8 cellular contexts compared by ENCODE assay signal in genomic region chr10:71727429-71728217, GRCh38. TPM values are rescaled to one million over a fixed set of nuclear protein-coding genes. Genes with fewer than 3 reads are reported as not detected.
A peak's percentile ranks its signal among the peaks of the same experiment; 100 is the strongest.
DNase-seq lines count a peak whose midpoint lies in the region; ATAC-seq, FAIRE-seq and TF ChIP-seq lines count a peak whose summit lies in the region.

No MANE protein-coding gene starts in this region.

- peak overlapping the region; percentile 90 for H3K4me2 ChIP-seq in GM12878 (ENCODE audit: control insufficient read depth, insufficient read depth)

- intact Hi-C loops in GM12878 (cut with micrococcal nuclease; ENCODE audit: unreplicated experiment) (loop anchor here (1.0 kb wide), 3 partner anchors 21 to 42 kb away; no protein-coding TSS in a partner anchor), lower lobe of right lung (cut with DNase I) (no loop called here), tibial artery (cut with DNase I; ENCODE audit: low total_unique reads) (no loop called here)

- peak; percentile 90 for FAIRE-seq in GM12878 (lab: Jason Lieb, UNC)

- H3K9me3 ChIP-seq in BE2C (no peaks in the 10 kb centered on the region), GM12878 (replicated peaks; ENCODE audit: control insufficient read depth, insufficient read depth, low read length) (no peaks in the 10 kb centered on the region), lower lobe of right lung (no peaks in the 10 kb centered on the region), tibial artery (no peaks in the 10 kb centered on the region)

- peak overlapping the region; percentile 70 for H2AFZ ChIP-seq in GM12878 (ENCODE audit: control insufficient read depth, low read depth, low read length)

- RAD21 ChIA-PET in GM12878 (lab: Charles Lee; ENCODE audit: unreplicated experiment) = interaction anchor here (0.6 to 4.4 kb wide), 10 partner anchors 15 to 84 kb away, joined by 3 to 19 read pairs (median 6); partner anchors contain the start of gene VSIR

- TF ChIP-seq EP300 in GM12878 (IDR thresholded peaks at IDR 0.05; ENCODE audit: borderline replicate concordance in 1 of 2, control insufficient read depth in 1 of 2, low read depth in 2 of 2, low read length in 2 of 2) = 0 out of 4 replicates have a peak, but pooled peaks of 1 of the 2 experiments have one; percentile 16

- in situ Hi-C loops in GM12878 (cut with MboI) = no loop called here

- H3K36me3 ChIP-seq in BE2C = no peaks in the 10 kb centered on the region
- H3K36me3 ChIP-seq in GM12878 (ENCODE audit: control insufficient read depth in 2 of 2, insufficient read depth in 2 of 2, low read length in 1 of 2) = no peaks in the 10 kb centered on the region
- no peaks in the 10 kb centered on the region for H3K36me3 ChIP-seq in lower lobe of right lung
- no peaks in the 10 kb centered on the region for H3K36me3 ChIP-seq in tibial artery

- H3K9ac ChIP-seq in GM12878 (ENCODE audit: control insufficient read depth, insufficient read depth, low read length) = peak overlapping the region; percentile 73

- peak; percentile 78 for DNase-seq in BE2C
- peak; percentile 70 for DNase-seq in GM19240 (ENCODE audit: insufficient read length, low spot score)
- DNase-seq in GM12878 (ENCODE audit: low read depth, low spot score) = peak; percentile 90
- DNase-seq in lower lobe of right lung = peak; percentile 74
- DNase-seq in tibial artery = peak in 1 of 2 donors; percentile 61

- SMC1A ChIA-PET in GM12878 (lab: Charles Lee; ENCODE audit: uncharacterized antibody, unreplicated experiment) = interaction anchor here (0.6 to 5.4 kb wide), 12 partner anchors 11 to 84 kb away, joined by 3 to 33 read pairs (median 4); partner anchors contain the start of gene VSIR

- BruUV-seq in GM12878 (replicated peaks; lab: Mats Ljungman, UMichigan) = no TSS peak

- CTCF ChIA-PET in GM12878 (lab: Yijun Ruan, JAX) = interaction anchor here (0.5 to 5.1 kb wide), 8 partner anchors 13 to 456 kb away, joined by 3 to 40 read pairs (median 6); partner anchors contain the start of gene VSIR

- H3K27ac ChIP-seq in GM12878 (ENCODE audit: control insufficient read depth, insufficient read depth) (peak overlapping the region; percentile 81), lower lobe of right lung (peak overlapping the region; percentile 87), tibial artery (peak overlapping the region; percentile 55 to 69)

- H3K27me3 ChIP-seq in BE2C (no peaks in the 10 kb centered on the region), GM12878 (replicated peaks in 1 of 2; ENCODE audit: control insufficient read depth in 2 of 2, insufficient read depth in 2 of 2, low read length in 1 of 2) (no peaks in the 10 kb centered on the region), lower lobe of right lung (ENCODE audit: low read depth) (no peaks in the 10 kb centered on the region), tibial artery (no peaks in the 10 kb centered on the region)

- no peaks in the 10 kb centered on the region for H4K20me1 ChIP-seq in GM12878 (ENCODE audit: control insufficient read depth, insufficient read depth)

- 1% methylated on average over 12 of the region's 12 CpGs for WGBS in GM12878 (ENCODE audit: insufficient coverage, insufficient replicate concordance, low lambda C conversion rate, missing lambda C conversion rate)

- H3K4me3 ChIP-seq in BE2C (ENCODE audit: low read depth, low read length) (peak overlapping the region; percentile 14; the same call in 1 of the 2 replicates), GM12878 (peak overlapping the region; percentile 13; the same call in 1 of the 2 replicates), lower lobe of right lung (no peak overlapping the region), tibial artery (no peak overlapping the region)

- ATAC-seq in HG03378 (IDR thresholded peaks at IDR 0.05; ENCODE audit: unreplicated experiment) = peak; percentile 67
- ATAC-seq in SK-N-SH treated with all-trans-retinoic acid at 6 μM for 48 hours = peak; percentile 26
- ATAC-seq in GM12878 = peak; percentile 76
- ATAC-seq in lower lobe of right lung = peak; percentile 59 to 64
- no peak for ATAC-seq in HG03039 (IDR thresholded peaks at IDR 0.05; ENCODE audit: unreplicated experiment)

- TF ChIP-seq RAD21 in GM12878 (IDR thresholded peaks at IDR 0.05; ENCODE audit: insufficient read depth, low read depth, low read length) = no peak

- POLR2A ChIA-PET in GM12878 (lab: Charles Lee) = interaction anchor here (0.6 to 1.9 kb wide), 7 partner anchors 21 to 355 kb away, joined by 3 to 7 read pairs (median 4); partner anchors contain the start of genes PSAP and VSIR

- H3K79me2 ChIP-seq in GM12878 (ENCODE audit: control insufficient read depth, insufficient read depth, low read length) = no peaks in the 10 kb centered on the region

- peak; percentile 79 for TF ChIP-seq POLR2A in GM12878 (IDR thresholded peaks at IDR 0.05; ENCODE audit: low read depth, low read length)

- H3K4me1 ChIP-seq in BE2C (peaks cover 37% of the 10 kb centered on the region), GM12878 (ENCODE audit: control insufficient read depth, insufficient read depth, low read length) (peaks cover 48% of the 10 kb centered on the region), lower lobe of right lung (peaks cover 52% of the 10 kb centered on the region), tibial artery (peaks cover 0 to 35% (median 27%) of the 10 kb centered on the region in 4 donors)

- TF ChIP-seq CTCF in BE2C (IDR thresholded peaks at IDR 0.05; ENCODE audit: low read depth, low read length) (no peak), GM12878 (IDR thresholded peaks at IDR 0.05 in 2 of 3, conservative IDR thresholded peaks at IDR 0.05 in 1 of 3; ENCODE audit: control insufficient read depth in 2 of 3, extremely low read depth in 1 of 3, insufficient read depth in 1 of 3, low read depth in 3 of 3, low read length in 3 of 3) (no peak), lower lobe of right lung (IDR thresholded peaks at IDR 0.05) (no peak), tibial artery (IDR thresholded peaks at IDR 0.05) (no peak)

TF ChIP-seq in SK-N-SH treated with all-trans-retinoic acid at 6 μM for 48 hours, 23 proteins besides CTCF, POLR2A, EP300 and RAD21 (continues in another document):
- TF ChIP-seq TOX (CRISPR knock-in tag; IDR thresholded peaks at IDR 0.05; ENCODE audit: borderline replicate concordance) = no peak
- no peak for TF ChIP-seq BACH2 (CRISPR knock-in tag; IDR thresholded peaks at IDR 0.05; ENCODE audit: borderline replicate concordance)

TF ChIP-seq in GM12878, 131 proteins besides CTCF, POLR2A, EP300 and RAD21 (continues in another document):
- TF ChIP-seq, protein P1, sequence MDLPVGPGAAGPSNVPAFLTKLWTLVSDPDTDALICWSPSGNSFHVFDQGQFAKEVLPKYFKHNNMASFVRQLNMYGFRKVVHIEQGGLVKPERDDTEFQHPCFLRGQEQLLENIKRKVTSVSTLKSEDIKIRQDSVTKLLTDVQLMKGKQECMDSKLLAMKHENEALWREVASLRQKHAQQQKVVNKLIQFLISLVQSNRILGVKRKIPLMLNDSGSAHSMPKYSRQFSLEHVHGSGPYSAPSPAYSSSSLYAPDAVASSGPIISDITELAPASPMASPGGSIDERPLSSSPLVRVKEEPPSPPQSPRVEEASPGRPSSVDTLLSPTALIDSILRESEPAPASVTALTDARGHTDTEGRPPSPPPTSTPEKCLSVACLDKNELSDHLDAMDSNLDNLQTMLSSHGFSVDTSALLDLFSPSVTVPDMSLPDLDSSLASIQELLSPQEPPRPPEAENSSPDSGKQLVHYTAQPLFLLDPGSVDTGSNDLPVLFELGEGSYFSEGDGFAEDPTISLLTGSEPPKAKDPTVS (IDR thresholded peaks at IDR 0.05; ENCODE audit: low read depth, low read length) = no peak

RNA-seq across cellular contexts. Expression of gene C10orf105, which starts 8.0 kb away (rescaled TPM):
- polyA plus RNA-seq in BE2C (2012; ENCODE audit: insufficient read depth, insufficient read length, low read depth) = not detected
- total RNA-seq in GM12878 (2013; cell fraction: nucleolus; rRNA removed) = not detected in 2 replicates
- total RNA-seq in GM12878 (2014; rRNA removed) (0.11 TPM in 1 of 2 replicates, not detected in the other), GM12878 (2014; rRNA removed; fragmentation: Illumina TruSeq; extraction: Trizol) (not detected in 2 replicates), GM12878 (2021) (0.03 and 0.05 TPM in 2 replicates), lower lobe of right lung (0.32 TPM)
- not detected for polyA plus RNA-seq in GM12878 (2011; ENCODE audit: low read depth)
- polyA plus RNA-seq in GM12878 (2011; rRNA removed) (not detected in 2 replicates), GM12878 (2014; fragmentation: Illumina TruSeq; extraction: Trizol) (0.04 and 0.06 TPM in 2 replicates), GM12878 (2014; fragmentation: Nextera tagmentation; extraction: Ambion mirVana) (not detected), GM12878 (2014; rRNA removed) (0.06 and 0.18 TPM in 2 replicates), GM12878 (2016; fragmentation: Nextera tagmentation; extraction: Ambion mirVana) (not detected)
- polyA plus RNA-seq in GM12878 (2011; cell fraction: cytosol; rRNA removed) = not detected in 2 replicates
- not detected in 2 replicates for polyA plus RNA-seq in GM12878 (2011; cell fraction: nucleus; rRNA removed)
- polyA plus RNA-seq in GM12878 (2012) = 0.03 and 0.04 TPM in 2 replicates
- polyA minus RNA-seq in GM12878 (2011; rRNA and poly(A)+ RNA removed) = not detected in 2 replicates
- polyA minus RNA-seq in GM12878 (2011; cell fraction: cytosol; rRNA and poly(A)+ RNA removed) = not detected in 2 replicates
- polyA minus RNA-seq in GM12878 (2011; cell fraction: nucleus; rRNA and poly(A)+ RNA removed) = not detected in 2 replicates

RNA-seq across cellular contexts. Expression of gene VSIR, which starts 45.7 kb away (rescaled TPM):
- 2.5 TPM for polyA plus RNA-seq in BE2C (2012; ENCODE audit: insufficient read depth, insufficient read length, low read depth)
- total RNA-seq in GM12878 (2013; cell fraction: nucleolus; rRNA removed) = 68.6 and 75.4 TPM in 2 replicates
- total RNA-seq in GM12878 (2014; rRNA removed) = 8.6 and 14.7 TPM in 2 replicates
- total RNA-seq in GM12878 (2014; rRNA removed; fragmentation: Illumina TruSeq; extraction: Trizol) = 5.1 and 5.9 TPM in 2 replicates
- 12.1 and 12.5 TPM in 2 replicates for total RNA-seq in GM12878 (2021)
- polyA plus RNA-seq in GM12878 (2011; ENCODE audit: low read depth) = 3.6 TPM
- 0.78 and 2.4 TPM in 2 replicates for polyA plus RNA-seq in GM12878 (2011; rRNA removed)
- polyA plus RNA-seq in GM12878 (2011; cell fraction: cytosol; rRNA removed) = 2.7 and 3.3 TPM in 2 replicates
- polyA plus RNA-seq in GM12878 (2011; cell fraction: nucleus; rRNA removed) = 5.1 and 6.0 TPM in 2 replicates
- 9.2 and 12.0 TPM in 2 replicates for polyA plus RNA-seq in GM12878 (2012)
- 0.76 and 6.3 TPM in 2 replicates for polyA plus RNA-seq in GM12878 (2014; fragmentation: Illumina TruSeq; extraction: Trizol)
- polyA plus RNA-seq in GM12878 (2014; fragmentation: Nextera tagmentation; extraction: Ambion mirVana) = under 1 TPM; 0.19 to 0.24 TPM
- 8.5 and 10.4 TPM in 2 replicates for polyA plus RNA-seq in GM12878 (2014; rRNA removed)
- 1 to 10 TPM; 7.0 to 9.2 TPM for polyA plus RNA-seq in GM12878 (2016; fragmentation: Nextera tagmentation; extraction: Ambion mirVana)
- polyA minus RNA-seq in GM12878 (2011; rRNA and poly(A)+ RNA removed) = 2.6 and 5.9 TPM in 2 replicates
- polyA minus RNA-seq in GM12878 (2011; cell fraction: cytosol; rRNA and poly(A)+ RNA removed) = 0.67 and 0.94 TPM in 2 replicates
- polyA minus RNA-seq in GM12878 (2011; cell fraction: nucleus; rRNA and poly(A)+ RNA removed) = 4.0 and 4.9 TPM in 2 replicates
- total RNA-seq in lower lobe of right lung = 117 TPM

Comparison
In these comparisons a context has a peak if more than half of its experiments do, and no peak if none do; other contexts are left out.
1. H3K4me3 ChIP-seq: peak in BE2C (single experiment) and GM12878 (single experiment); none in lower lobe of right lung (single experiment) and tibial artery (0 of 2).
2. Peak in every context shown above with its lines, with median percentiles within 50 percentile points of each other: H3K27ac ChIP-seq.